19 cellular contexts compared by ENCODE assay signal in genomic region chr2:167706800-167707199, GRCh38.
"Had no signal": no experiment of that assay in that cellular context is flagged by ENCODE, and none has a peak within 500 bp of the region (broad histone marks: within the 10 kb centered on the region; RNA-seq: fewer than 3 reads in every experiment).

No MANE protein-coding gene starts in this region.

- H3K27ac Mint-ChIP-seq: activated B cell treated with CpG ODN at 0.5 μM for 24 hours; activated CD4-positive, alpha-beta T cell treated with anti-CD3 and anti-CD28 coated beads, Interleukin-2, amount 10 ng/mL, durations not matched to agents 7 days and 5 days; activated naive CD4-positive, alpha-beta T cell treated with anti-CD3 and anti-CD28 coated beads, Interleukin-2, amount 50 U/mL, for 24 hours; activated T-helper 2 cell treated with anti-CD3 and anti-CD28 coated beads, Interferon-gamma antibody, Interleukin-2, Interleukin-4, amounts not matched to agents 10 μg/mL and 5 μg/mL and 100 μg/mL, durations not matched to agents 14 hours and 24 hours and 36 hours; natural killer cell; stimulated activated naive CD8-positive, alpha-beta T cell treated with anti-CD3 and anti-CD28 coated beads, Interleukin-15, Interleukin-2, amounts not matched to agents 100 ng/mL and 50 ng/mL, for 24 hours; T-helper 1 cell treated with Interleukin-12 subunit alpha and Interleukin-12 subunit beta and Interleukin-4 antibody, amounts not matched to agents 30 μg/mL and 1 μg/mL, for 36 hours had no signal

- H3K9me3 Mint-ChIP-seq: activated B cell treated with CpG ODN at 0.5 μM for 24 hours; activated CD4-positive, alpha-beta T cell treated with anti-CD3 and anti-CD28 coated beads, Interleukin-2, amount 10 ng/mL, durations not matched to agents 7 days and 5 days; activated naive CD4-positive, alpha-beta T cell treated with anti-CD3 and anti-CD28 coated beads, Interleukin-2, amount 50 U/mL, for 24 hours; activated T-helper 2 cell treated with anti-CD3 and anti-CD28 coated beads, Interferon-gamma antibody, Interleukin-2, Interleukin-4, amounts not matched to agents 10 μg/mL and 5 μg/mL and 100 μg/mL, durations not matched to agents 14 hours and 24 hours and 36 hours; natural killer cell; stimulated activated naive CD8-positive, alpha-beta T cell treated with anti-CD3 and anti-CD28 coated beads, Interleukin-15, Interleukin-2, amounts not matched to agents 100 ng/mL and 50 ng/mL, for 24 hours; T-helper 1 cell treated with Interleukin-12 subunit alpha and Interleukin-12 subunit beta and Interleukin-4 antibody, amounts not matched to agents 30 μg/mL and 1 μg/mL, for 36 hours had no signal

- H3K27me3 ChIP-seq: esophagus muscularis mucosa, sigmoid colon, testis, upper lobe of right lung had no signal

- H3K4me3 ChIP-seq: esophagus muscularis mucosa, lung, prostate gland, sigmoid colon, testis, upper lobe of right lung had no signal

- H3K27me3 Mint-ChIP-seq: activated B cell treated with CpG ODN at 0.5 μM for 24 hours; activated CD4-positive, alpha-beta T cell treated with anti-CD3 and anti-CD28 coated beads, Interleukin-2, amount 10 ng/mL, durations not matched to agents 7 days and 5 days; activated naive CD4-positive, alpha-beta T cell treated with anti-CD3 and anti-CD28 coated beads, Interleukin-2, amount 50 U/mL, for 24 hours; stimulated activated naive CD8-positive, alpha-beta T cell treated with anti-CD3 and anti-CD28 coated beads, Interleukin-15, Interleukin-2, amounts not matched to agents 100 ng/mL and 50 ng/mL, for 24 hours had no signal

- H3K36me3 ChIP-seq: esophagus muscularis mucosa, prostate gland, sigmoid colon, upper lobe of right lung had no signal

- H3K4me3 Mint-ChIP-seq: activated B cell treated with CpG ODN at 0.5 μM for 24 hours; activated CD4-positive, alpha-beta T cell treated with anti-CD3 and anti-CD28 coated beads, Interleukin-2, amount 10 ng/mL, durations not matched to agents 7 days and 5 days; activated naive CD4-positive, alpha-beta T cell treated with anti-CD3 and anti-CD28 coated beads, Interleukin-2, amount 50 U/mL, for 24 hours; natural killer cell; stimulated activated naive CD8-positive, alpha-beta T cell treated with anti-CD3 and anti-CD28 coated beads, Interleukin-15, Interleukin-2, amounts not matched to agents 100 ng/mL and 50 ng/mL, for 24 hours; T-helper 1 cell treated with Interleukin-12 subunit alpha and Interleukin-12 subunit beta and Interleukin-4 antibody, amounts not matched to agents 30 μg/mL and 1 μg/mL, for 36 hours had no signal

- H3K9me3 ChIP-seq: esophagus muscularis mucosa, prostate gland, sigmoid colon, testis, upper lobe of right lung had no signal

- ATAC-seq: natural killer cell, upper lobe of right lung had no signal

- DNase-seq: activated B cell treated with CpG ODN at 0.5 μM for 24 hours; activated CD4-positive, alpha-beta T cell treated with anti-CD3 and anti-CD28 coated beads, Interleukin-2, amount 10 ng/mL, durations not matched to agents 7 days and 5 days; activated T-cell treated with anti-CD3 and anti-CD28 coated beads for 4 hours; amygdala; kidney glomerular epithelial cell; natural killer cell; occipital lobe; sigmoid colon; stimulated activated CD4-positive, alpha-beta T cell treated with anti-CD3 and anti-CD28 coated beads, Interleukin-4, amount 100 ng/mL, for 1 hour; stimulated activated CD8-positive, alpha-beta memory T cell treated with anti-CD3 and anti-CD28 coated beads, Interleukin-4, amount 100 ng/mL, for 48 hours; testis; upper lobe of right lung had no signal

- H3K4me1 ChIP-seq: esophagus muscularis mucosa, prostate gland, testis, upper lobe of right lung had no signal

- H3K27ac ChIP-seq: esophagus muscularis mucosa, prostate gland, sigmoid colon, testis, upper lobe of right lung had no signal

- H3K4me1 Mint-ChIP-seq: activated B cell treated with CpG ODN at 0.5 μM for 24 hours; activated CD4-positive, alpha-beta T cell treated with anti-CD3 and anti-CD28 coated beads, Interleukin-2, amount 10 ng/mL, durations not matched to agents 7 days and 5 days; activated naive CD4-positive, alpha-beta T cell treated with anti-CD3 and anti-CD28 coated beads, Interleukin-2, amount 50 U/mL, for 24 hours; natural killer cell had no signal

- H3K36me3 Mint-ChIP-seq: activated naive CD4-positive, alpha-beta T cell treated with anti-CD3 and anti-CD28 coated beads, Interleukin-2, amount 50 U/mL, for 24 hours; natural killer cell had no signal
